Comparison of ENCODE assay signal across 16 cellular contexts in genomic region chr5:55773057-55773456, GRCh38. TPM values are rescaled to one million over a fixed set of nuclear protein-coding genes. Genes with fewer than 3 reads are reported as not detected.
A peak's percentile ranks its signal among the peaks of the same experiment; 100 is the strongest.
DNase-seq lines count a peak whose midpoint lies in the region; ATAC-seq, FAIRE-seq and TF ChIP-seq lines count a peak whose summit lies in the region.
"Had no signal": no experiment of that assay in that cellular context is flagged by ENCODE, and none has a peak within 500 bp of the region (broad histone marks: within the 10 kb centered on the region; RNA-seq: fewer than 3 reads in every experiment).

No MANE protein-coding gene starts in this region.

- no peak for ATAC-seq in foreskin keratinocyte
- ATAC-seq: right cardiac atrium, T-cell had no signal

- no peaks in the 10 kb centered on the region for H3K4me1 ChIP-seq in foreskin keratinocyte

- FAIRE-seq in frontal cortex (lab: Jason Lieb, UNC), result peak; percentile 82

- CTCF ChIA-PET in RWPE1 (lab: Yijun Ruan, JAX), result interaction anchor here (0.5 kb wide), 1 partner anchor 14 kb away, joined by 4 read pairs; no protein-coding TSS in a partner anchor

- no peak overlapping the region for H3K27ac ChIP-seq in foreskin keratinocyte
- no peak overlapping the region for H3K27ac ChIP-seq in RWPE1
- H3K27ac ChIP-seq: KMS-11, neutrophil had no signal

- POLR2A ChIA-PET in RWPE1 (lab: Yijun Ruan, JAX; ENCODE audit: low non-redundant PET), result no interaction called here

- no peaks in the 10 kb centered on the region for H3K27me3 ChIP-seq in foreskin keratinocyte

- TF ChIP-seq CTCF in foreskin keratinocyte (conservative IDR thresholded peaks at IDR 0.05), result no peak
- no peak for TF ChIP-seq CTCF in RWPE1 (conservative IDR thresholded peaks at IDR 0.05; ENCODE audit: low read depth)

- DNase-seq in NOMO-1 treated with DMSO at 0.1 percent for 48 hours (lab: John Stamatoyannopoulos, UW; ENCODE audit: unreplicated experiment), result peak; percentile 35
- DNase-seq in NOMO-1 treated with dmso at 0.1 percent for 144 hours (lab: John Stamatoyannopoulos, UW; ENCODE audit: unreplicated experiment), result no peak
- DNase-seq in NCI-H748 treated with DMSO at 0.1 percent for 48 hours (lab: John Stamatoyannopoulos, UW), result peak; percentile 16
- DNase-seq in frontal cortex (ENCODE audit: low spot score in 2 of 2), result no peak
- peak; percentile 91 for DNase-seq in superior temporal gyrus (ENCODE audit: extremely low spot score)
- DNase-seq in foreskin keratinocyte, result no peak
- no peak for DNase-seq in RWPE1 (ENCODE audit: low spot score)
- DNase-seq in NCI-H526 (lab: John Stamatoyannopoulos, UW), result no peak
- DNase-seq: EL, immature natural killer cell, NCI-H524 treated with DMSO at 0.1 percent for 48 hours, right cardiac atrium, T-cell had no signal

RNA-seq across cellular contexts. Expression of gene DDX4, which starts 35.2 kb away (rescaled TPM):
- total RNA-seq in frontal cortex (0.82 TPM), foreskin keratinocyte (not detected in 2 replicates)
- polyA plus RNA-seq in foreskin keratinocyte, result not detected in 2 replicates
- total RNA-seq: A673, right cardiac atrium, T-cell had no signal
- polyA plus RNA-seq: immature natural killer cell, right cardiac atrium had no signal

Comparison
In these comparisons a context has a peak if more than half of its experiments do, and no peak if none do; other contexts are left out.
1. DNase-seq: peak in NOMO-1 treated with DMSO at 0.1 percent for 48 hours (single experiment), NCI-H748 treated with DMSO at 0.1 percent for 48 hours (single experiment) and superior temporal gyrus (single experiment); none in NOMO-1 treated with dmso at 0.1 percent for 144 hours (single experiment), frontal cortex (0 of 2), foreskin keratinocyte (0 of 2), RWPE1 (single experiment) and NCI-H526 (0 of 2).